Comparison of ENCODE assay signal across 11 cellular contexts in the genomic region with DNA sequence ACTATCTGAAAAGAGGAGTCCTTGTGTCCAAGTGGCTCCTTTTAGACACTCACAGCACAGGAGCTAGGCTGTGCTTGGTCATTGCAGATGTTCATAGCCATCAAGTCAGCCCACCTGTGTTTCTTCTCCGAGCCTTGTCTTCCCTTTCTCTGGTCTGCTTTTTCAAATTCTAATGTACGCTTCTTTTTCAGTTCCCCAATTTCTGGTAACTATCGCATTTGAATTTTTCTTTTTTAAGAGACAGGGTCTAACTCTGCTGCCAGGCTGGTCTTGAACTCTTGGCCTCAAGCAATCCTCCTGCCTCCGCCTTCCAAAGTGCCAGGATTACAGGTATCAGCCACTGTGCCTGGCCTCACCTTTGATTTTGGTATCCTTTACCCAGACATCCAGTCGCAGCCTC. TPM values are rescaled to one million over a fixed set of nuclear protein-coding genes. Genes with fewer than 3 reads are reported as not detected.
DNase-seq lines count a peak whose midpoint lies in the region; ATAC-seq and TF ChIP-seq lines count a peak whose summit lies in the region.
"Had no signal": no experiment of that assay in that cellular context is flagged by ENCODE, and none has a peak within 500 bp of the region (broad histone marks: within the 10 kb centered on the region; RNA-seq: fewer than 3 reads in every experiment).

No MANE protein-coding gene starts in this region.

- H3K36me3 Mint-ChIP-seq in activated B cell treated with CpG ODN at 0.5 μM for 24 hours (ENCODE audit: low read depth) (peaks cover 35% of the 10 kb centered on the region), chondrocyte (ENCODE audit: low read depth) (no peaks in the 10 kb centered on the region)

- ATAC-seq in GM19395 (IDR thresholded peaks at IDR 0.05; ENCODE audit: unreplicated experiment) = peak; percentile 91
- peak; percentile 88 for ATAC-seq in HG03039 (IDR thresholded peaks at IDR 0.05; ENCODE audit: unreplicated experiment)
- peak; percentile 93 for ATAC-seq in activated B cell treated with CpG ODN at 0.5 μM for 24 hours (ENCODE audit: low read depth)
- ATAC-seq: esophagus mucosa had no signal

- H3K36me3 ChIP-seq in GM06990 (ENCODE audit: control insufficient read depth, insufficient read depth, low read length) = peaks cover 1% of the 10 kb centered on the region; the same call in 1 of the 2 replicates

- no peaks in the 10 kb centered on the region for H3K27me3 ChIP-seq in GM06990 (replicated peaks; ENCODE audit: control insufficient read depth, insufficient read depth, low read length)

- H3K4me3 ChIP-seq in GM06990 (replicated peaks; ENCODE audit: low read depth, low read length) = no peak overlapping the region

- DNase-seq in GM06990 (ENCODE audit: extremely low read depth, insufficient read length) (peak; percentile 82), activated B cell treated with CpG ODN at 0.5 μM for 24 hours (no peak), DMS114 treated with DMSO at 0.1 percent for 48 hours (lab: John Stamatoyannopoulos, UW; ENCODE audit: unreplicated experiment) (no peak), chondrocyte (ENCODE audit: low spot score) (no peak), OCI-M2 (lab: John Stamatoyannopoulos, UW; ENCODE audit: unreplicated experiment) (no peak)
- DNase-seq in activated CD4-positive, alpha-beta T cell treated with anti-CD3 and anti-CD28 coated beads, Interleukin-2, amount 50 U/mL, for 48 hours = no peak
- DNase-seq: DMS79 treated with DMSO at 0.1 percent for 48 hours, mesendoderm had no signal

- intact Hi-C loops in activated B cell treated with CpG ODN at 0.5 μM for 24 hours (cut with micrococcal nuclease) = loop anchor here (1.0 to 2.0 kb wide), 5 partner anchors 8 to 30 kb away; no protein-coding TSS in a partner anchor

- H3K27ac Mint-ChIP-seq in activated B cell treated with CpG ODN at 0.5 μM for 24 hours = peak overlapping the region; percentile 91
- H3K27ac Mint-ChIP-seq in chondrocyte (ENCODE audit: unreplicated experiment) = no peak overlapping the region

- TF ChIP-seq CTCF in GM06990 (IDR thresholded peaks at IDR 0.05; ENCODE audit: insufficient read depth, low read length, poor library complexity, severe bottlenecking) = no peak
- TF ChIP-seq CTCF in activated B cell treated with CpG ODN at 0.5 μM for 24 hours (IDR thresholded peaks at IDR 0.05) = no peak
- no peak for TF ChIP-seq CTCF in chondrocyte (IDR thresholded peaks at IDR 0.05)

- peak overlapping the region; percentile 63 for H3K4me3 Mint-ChIP-seq in activated B cell treated with CpG ODN at 0.5 μM for 24 hours
- H3K4me3 Mint-ChIP-seq in chondrocyte (ENCODE audit: unreplicated experiment) = no peak overlapping the region

- H3K4me1 Mint-ChIP-seq in activated B cell treated with CpG ODN at 0.5 μM for 24 hours (peaks cover 71% of the 10 kb centered on the region), chondrocyte (ENCODE audit: low read depth) (no peaks in the 10 kb centered on the region)

- CTCF ChIA-PET in activated B cell treated with CpG ODN at 0.5 μM for 24 hours (lab: Charles Lee) = interaction anchor here (1.0 to 1.4 kb wide), 2 partner anchors 24 to 47 kb away, joined by 3 to 4 read pairs; no protein-coding TSS in a partner anchor

- H3K27me3 Mint-ChIP-seq in activated B cell treated with CpG ODN at 0.5 μM for 24 hours = no peaks in the 10 kb centered on the region
- peaks cover 5% of the 10 kb centered on the region for H3K27me3 Mint-ChIP-seq in chondrocyte (ENCODE audit: low read depth)

- POLR2A ChIA-PET in activated B cell treated with CpG ODN at 0.5 μM for 24 hours (lab: Charles Lee) = interaction anchor here (0.8 to 2.5 kb wide), 6 partner anchors 9 to 23 kb away, joined by 3 to 18 read pairs (median 8); a partner anchor contains a TSS

- H3K9me3 Mint-ChIP-seq in activated B cell treated with CpG ODN at 0.5 μM for 24 hours = no peaks in the 10 kb centered on the region
- H3K9me3 Mint-ChIP-seq in chondrocyte (ENCODE audit: low read depth) = peaks cover 3% of the 10 kb centered on the region

RNA-seq across cellular contexts. Expression of a gene that starts 18.9 kb away (rescaled TPM):
- total RNA-seq in activated B cell treated with CpG ODN at 0.5 μM for 24 hours (79.1 and 85.5 TPM in 2 replicates), chondrocyte (not detected in 3 replicates)

Comparison
In these comparisons a context has a peak if more than half of its experiments do, and no peak if none do; other contexts are left out.
1. RNA of a gene that starts 18.9 kb away (total RNA-seq): 79.1 to 85.5 TPM in activated B cell treated with CpG ODN at 0.5 μM for 24 hours; not detected in chondrocyte; every median in the first group is over 10 times any median in the second.
2. Peak in every context shown above with its lines, with median percentiles within 50 percentile points of each other: ATAC-seq.